Comparison of ENCODE assay signal across 9 cellular contexts in the genomic region with DNA sequence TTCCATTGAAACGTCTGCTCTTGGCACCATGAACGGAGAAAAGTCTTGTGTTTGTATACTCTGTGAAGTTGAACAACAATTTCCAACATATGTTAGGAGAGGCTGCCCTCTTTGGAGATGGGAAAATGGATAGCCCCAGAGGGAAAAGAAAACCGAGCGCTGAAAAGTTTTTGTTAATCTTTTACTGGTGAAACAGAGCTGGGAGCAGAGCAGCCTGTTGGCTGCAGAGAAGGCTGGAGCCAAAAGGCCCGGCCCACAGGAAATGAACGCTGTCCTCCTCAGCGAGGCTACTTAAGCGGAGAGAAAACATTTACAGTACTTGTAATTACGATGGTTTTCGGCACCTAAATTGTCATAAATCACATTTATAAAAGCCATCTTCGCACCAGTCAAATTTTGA.
DNase-seq lines count a peak whose midpoint lies in the region; ATAC-seq, FAIRE-seq and TF ChIP-seq lines count a peak whose summit lies in the region.
"Had no signal": no experiment of that assay in that cellular context is flagged by ENCODE, and none has a peak within 500 bp of the region (broad histone marks: within the 10 kb centered on the region; RNA-seq: fewer than 3 reads in every experiment).

No MANE protein-coding gene starts in this region.

- no peak for TF ChIP-seq POLR2A in endothelial cell of umbilical vein (IDR thresholded peaks at IDR 0.05; ENCODE audit: low read depth, low read length)

- H3K27me3 ChIP-seq in BE2C (no peaks in the 10 kb centered on the region), endothelial cell of umbilical vein (ENCODE audit: control insufficient read depth in 2 of 2, insufficient read depth in 2 of 2, low read length in 2 of 2) (no peaks in the 10 kb centered on the region)

- no peak for FAIRE-seq in endothelial cell of umbilical vein (lab: Jason Lieb, UNC)

- peak overlapping the region; percentile 80 for H2AFZ ChIP-seq in endothelial cell of umbilical vein (ENCODE audit: low read depth, low read length)

- dilution Hi-C loops in endothelial cell of umbilical vein (cut with MboI; ENCODE audit: extremely low pct_ligation_motif_present, low sequenced_read_pairs), result no loop called here

- CTCF ChIA-PET in endothelial cell of umbilical vein (lab: Charles Lee), result interaction anchor here (0.7 to 1.6 kb wide), 3 partner anchors 14 to 738 kb away, joined by 3 read pairs; no protein-coding TSS in a partner anchor

- peak overlapping the region; percentile 91 for H3K4me2 ChIP-seq in endothelial cell of umbilical vein (ENCODE audit: insufficient read depth, low read length)

- BruUV-seq in endothelial cell of umbilical vein (replicated peaks; lab: Mats Ljungman, UMichigan), result no TSS peak

- H3K9me3 ChIP-seq in BE2C, result no peaks in the 10 kb centered on the region
- H3K9me3 ChIP-seq in endothelial cell of umbilical vein (replicated peaks; ENCODE audit: control insufficient read depth, insufficient read depth, low read length), result no peaks in the 10 kb centered on the region

- H3K9me1 ChIP-seq in endothelial cell of umbilical vein (replicated peaks; ENCODE audit: control insufficient read depth, extremely low read depth, insufficient read depth, low read length), result no peaks in the 10 kb centered on the region

- H3K27ac ChIP-seq in endothelial cell of umbilical vein (ENCODE audit: insufficient read depth, low read depth, low read length), result no peak overlapping the region

- POLR2A ChIA-PET in endothelial cell of umbilical vein (lab: Charles Lee), result no interaction called here

- ATAC-seq in GM19035 (IDR thresholded peaks at IDR 0.05; ENCODE audit: unreplicated experiment) (no peak), GM19395 (IDR thresholded peaks at IDR 0.05; ENCODE audit: unreplicated experiment) (no peak)

- DNase-seq in BE2C (peak; percentile 47), NCI-H1436 treated with DMSO at 0.1 percent for 48 hours (lab: John Stamatoyannopoulos, UW) (peak; percentile 23), endothelial cell of umbilical vein (ENCODE audit: low read depth, low spot score) (peak; percentile 59), mucosa of gallbladder (ENCODE audit: low spot score) (peak; percentile 62), NCI-H524 treated with DMSO at 0.1 percent for 48 hours (lab: John Stamatoyannopoulos, UW) (no peak), NCI-H2107 treated with DMSO at 0.1 percent for 48 hours (lab: John Stamatoyannopoulos, UW; ENCODE audit: unreplicated experiment) (no peak)
- DNase-seq: GF-D8 had no signal

- H4K20me1 ChIP-seq in endothelial cell of umbilical vein (replicated peaks; ENCODE audit: control insufficient read depth, extremely low read depth, insufficient read depth, low read length), result no peaks in the 10 kb centered on the region

- peak overlapping the region; percentile 15 for H3K4me3 ChIP-seq in BE2C (ENCODE audit: low read depth, low read length)
- no peak overlapping the region for H3K4me3 ChIP-seq in endothelial cell of umbilical vein (replicated peaks in 1 of 3; ENCODE audit: insufficient read depth in 1 of 3, low read depth in 1 of 3, low read length in 3 of 3)

- H3K9ac ChIP-seq in endothelial cell of umbilical vein (replicated peaks; ENCODE audit: extremely low read depth, insufficient read depth, low read length), result no peak overlapping the region

- no peak for TF ChIP-seq CTCF in BE2C (IDR thresholded peaks at IDR 0.05; ENCODE audit: low read depth, low read length)
- no peak for TF ChIP-seq CTCF in endothelial cell of umbilical vein (IDR thresholded peaks at IDR 0.05; ENCODE audit: extremely low read depth in 1 of 2, insufficient read depth in 1 of 2, low read depth in 1 of 2, low read length in 2 of 2)

- no peaks in the 10 kb centered on the region for H3K36me3 ChIP-seq in BE2C
- H3K36me3 ChIP-seq in endothelial cell of umbilical vein (ENCODE audit: control insufficient read depth in 2 of 2, extremely low read depth in 1 of 2, insufficient read depth in 2 of 2, low read length in 2 of 2), result no peaks in the 10 kb centered on the region

- intact Hi-C loops in endothelial cell of umbilical vein (cut with micrococcal nuclease), result no loop called here

- no peaks in the 10 kb centered on the region for H3K79me2 ChIP-seq in endothelial cell of umbilical vein (ENCODE audit: control insufficient read depth, insufficient read depth, low read length)

- H3K4me1 ChIP-seq in BE2C, result no peaks in the 10 kb centered on the region
- no peaks in the 10 kb centered on the region for H3K4me1 ChIP-seq in endothelial cell of umbilical vein (ENCODE audit: control insufficient read depth, extremely low read depth, insufficient read depth, low read length)

TF ChIP-seq in endothelial cell of umbilical vein, 7 proteins besides CTCF, POLR2A, EP300 and RAD21:
- TF ChIP-seq, protein P1, sequence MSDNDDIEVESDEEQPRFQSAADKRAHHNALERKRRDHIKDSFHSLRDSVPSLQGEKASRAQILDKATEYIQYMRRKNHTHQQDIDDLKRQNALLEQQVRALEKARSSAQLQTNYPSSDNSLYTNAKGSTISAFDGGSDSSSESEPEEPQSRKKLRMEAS (IDR thresholded peaks at IDR 0.05; ENCODE audit: insufficient read depth, insufficient read length), result no peak
- no peak for TF ChIP-seq GATA2 (IDR thresholded peaks at IDR 0.05; ENCODE audit: insufficient read depth, insufficient read length, low read depth, low read length)
- no peak for TF ChIP-seq POLR2AphosphoS5 (IDR thresholded peaks at IDR 0.05; ENCODE audit: insufficient read depth, low read depth, low read length)
- no peak for TF ChIP-seq JUN (IDR thresholded peaks at IDR 0.05; ENCODE audit: borderline replicate concordance, insufficient read depth, insufficient read length, low read depth)
- no peak for TF ChIP-seq EZH2 (IDR thresholded peaks at IDR 0.05; ENCODE audit: borderline replicate concordance, low read depth, low read length, severe bottlenecking)
- TF ChIP-seq MYC (IDR thresholded peaks at IDR 0.05; ENCODE audit: low read depth, low read length), result no peak
- TF ChIP-seq FOS (IDR thresholded peaks at IDR 0.05; ENCODE audit: borderline replicate concordance, insufficient read depth, low read length), result no peak

Comparison
In these comparisons a context has a peak if more than half of its experiments do, and no peak if none do; other contexts are left out.
1. DNase-seq: peak in BE2C (single experiment), NCI-H1436 treated with DMSO at 0.1 percent for 48 hours (single experiment), endothelial cell of umbilical vein (single experiment) and mucosa of gallbladder (single experiment); none in NCI-H524 treated with DMSO at 0.1 percent for 48 hours (single experiment) and NCI-H2107 treated with DMSO at 0.1 percent for 48 hours (single experiment).